18 cellular contexts compared by ENCODE assay signal in the genomic region with DNA sequence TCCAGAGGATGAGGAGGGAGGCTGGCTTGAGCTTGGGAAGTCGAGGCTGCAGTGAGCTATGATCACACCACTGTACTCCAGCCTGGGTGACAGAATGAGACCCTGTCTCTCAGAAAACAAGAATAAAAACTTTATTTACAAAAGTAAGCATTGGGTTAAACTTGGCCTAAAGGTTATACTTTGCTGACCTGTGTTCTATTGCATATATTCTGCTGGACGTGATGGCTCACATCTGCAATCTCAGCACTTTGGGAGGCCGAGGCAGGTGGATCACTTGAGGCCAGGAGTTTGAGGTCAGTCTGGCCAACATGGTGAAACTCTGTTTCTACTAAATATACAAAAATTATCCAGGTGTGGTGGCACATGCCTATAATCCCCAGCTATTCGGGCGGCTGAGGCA. TPM values are rescaled to one million over a fixed set of nuclear protein-coding genes. Genes with fewer than 3 reads are reported as not detected.
A peak's percentile ranks its signal among the peaks of the same experiment; 100 is the strongest.
DNase-seq lines count a peak whose midpoint lies in the region; ATAC-seq and TF ChIP-seq lines count a peak whose summit lies in the region.
"Had no signal": no experiment of that assay in that cellular context is flagged by ENCODE, and none has a peak within 500 bp of the region (broad histone marks: within the 10 kb centered on the region; RNA-seq: fewer than 3 reads in every experiment).

No MANE protein-coding gene starts in this region.

- H3K36me3 ChIP-seq in CD8-positive, alpha-beta T cell (ENCODE audit: insufficient read depth, low read length), result no peaks in the 10 kb centered on the region
- H3K36me3 ChIP-seq in OCI-LY1 (ENCODE audit: insufficient read depth, low read length) (no peaks in the 10 kb centered on the region), MG63 (no peaks in the 10 kb centered on the region)
- H3K36me3 ChIP-seq: HAP-1, Peyer's patch had no signal

- no peak overlapping the region for H3K27ac ChIP-seq in CD8-positive, alpha-beta T cell (ENCODE audit: low read depth, low read length)
- H3K27ac ChIP-seq in OCI-LY1 (ENCODE audit: low read depth, low read length, poor library complexity, severe bottlenecking), result peak overlapping the region; percentile 99

- no peak overlapping the region for H3K4me3 Mint-ChIP-seq in CD8-positive, alpha-beta T cell
- H3K4me3 Mint-ChIP-seq in stimulated activated naive B cell treated with anti-CD40 and anti-IgM and Interleukin-4, amounts not matched to agents 10 μg/mL and 1 μg/mL and 100 μg/mL, for 72 hours, result no peak overlapping the region

- H3K4me1 ChIP-seq in CD8-positive, alpha-beta T cell (ENCODE audit: insufficient read depth, low read length), result peaks cover 54% of the 10 kb centered on the region
- peaks cover 78% of the 10 kb centered on the region for H3K4me1 ChIP-seq in OCI-LY1 (ENCODE audit: insufficient read depth, low read length, severe bottlenecking)
- H3K4me1 ChIP-seq: HAP-1 had no signal

- no peaks in the 10 kb centered on the region for H3K9me3 ChIP-seq in CD8-positive, alpha-beta T cell (ENCODE audit: low read length)
- H3K9me3 ChIP-seq in OCI-LY1 (ENCODE audit: low read length), result no peaks in the 10 kb centered on the region
- no peaks in the 10 kb centered on the region for H3K9me3 ChIP-seq in MG63
- H3K9me3 ChIP-seq: HAP-1, Peyer's patch had no signal

- H3K9me2 ChIP-seq in OCI-LY1 (ENCODE audit: low read depth, low read length), result no peaks in the 10 kb centered on the region

- H2AFZ ChIP-seq in OCI-LY1 (ENCODE audit: low read length), result no peak overlapping the region

- H3K27ac Mint-ChIP-seq in CD8-positive, alpha-beta T cell, result peak overlapping the region; percentile 45
- H3K27ac Mint-ChIP-seq in stimulated activated naive B cell treated with anti-CD40 and anti-IgM and Interleukin-4, amounts not matched to agents 10 μg/mL and 1 μg/mL and 100 μg/mL, for 72 hours, result peak overlapping the region; percentile 67

- H3F3A ChIP-seq in OCI-LY1 (ENCODE audit: insufficient read depth, low read length), result peaks cover 11% of the 10 kb centered on the region; the same call in 1 of the 2 replicates

- H3K9ac ChIP-seq in OCI-LY1 (ENCODE audit: low read length), result no peak overlapping the region

- no peak overlapping the region for H3K4me3 ChIP-seq in CD8-positive, alpha-beta T cell (ENCODE audit: low read depth, low read length)
- no peak overlapping the region for H3K4me3 ChIP-seq in OCI-LY1 (ENCODE audit: low read depth, low read length, poor library complexity, severe bottlenecking)
- H3K4me3 ChIP-seq in MG63, result no peak overlapping the region
- H3K4me3 ChIP-seq: HAP-1, Peyer's patch had no signal

- ATAC-seq in CD8-positive, alpha-beta T cell, result no peak
- ATAC-seq in stimulated activated naive B cell treated with anti-CD40 and anti-IgM and Interleukin-4, amounts not matched to agents 10 μg/mL and 1 μg/mL and 100 μg/mL, for 72 hours (replicated peaks), result no peak
- ATAC-seq: Right ventricle myocardium inferior had no signal

- H3K79me2 ChIP-seq in OCI-LY1 (ENCODE audit: insufficient read depth, low read length), result no peaks in the 10 kb centered on the region

- no peaks in the 10 kb centered on the region for H3K27me3 Mint-ChIP-seq in CD8-positive, alpha-beta T cell (ENCODE audit: low read depth)
- H3K27me3 Mint-ChIP-seq in stimulated activated naive B cell treated with anti-CD40 and anti-IgM and Interleukin-4, amounts not matched to agents 10 μg/mL and 1 μg/mL and 100 μg/mL, for 72 hours, result no peaks in the 10 kb centered on the region

- POLR2A ChIA-PET in CD8-positive, alpha-beta T cell (lab: Charles Lee), result interaction anchor here (0.7 to 1.8 kb wide), 4 partner anchors 8 to 272 kb away, joined by 3 to 6 read pairs (median 4); partner anchors contain the start of gene ZNF557

- CTCF ChIA-PET in CD8-positive, alpha-beta T cell (lab: Charles Lee), result interaction anchor here (0.9 to 5.6 kb wide), 9 partner anchors 11 to 240 kb away, joined by 3 to 74 read pairs (median 8); partner anchors contain the start of gene ARHGEF18

- intact Hi-C loops in CD8-positive, alpha-beta T cell (cut with DNase I, micrococcal nuclease), result no loop called here

- H3K27me3 ChIP-seq in CD8-positive, alpha-beta T cell (ENCODE audit: insufficient read depth, low read length), result no peaks in the 10 kb centered on the region
- no peaks in the 10 kb centered on the region for H3K27me3 ChIP-seq in OCI-LY1 (ENCODE audit: insufficient read depth, low read length)
- H3K27me3 ChIP-seq in MG63, result peaks cover 35% of the 10 kb centered on the region
- H3K27me3 ChIP-seq: Peyer's patch had no signal

- DNase-seq in CD8-positive, alpha-beta T cell, result no peak
- DNase-seq in mesenteric fat pad (ENCODE audit: low spot score) (peak; percentile 53), MG63 (no peak), NOMO-1 treated with DMSO at 0.1 percent for 48 hours (lab: John Stamatoyannopoulos, UW; ENCODE audit: unreplicated experiment) (no peak)
- no peak for DNase-seq in stimulated activated naive B cell treated with anti-CD40 and anti-IgM and Interleukin-4, amounts not matched to agents 10 μg/mL and 1 μg/mL and 100 μg/mL, for 72 hours
- no peak for DNase-seq in stimulated activated naive CD4-positive, alpha-beta T cell treated with Interleukin-2 at 50 U/mL for 16 hours (lab: John Stamatoyannopoulos, UW)
- DNase-seq: DMS 273 treated with DMSO at 0.1 percent for 48 hours, KBM-7, NCI-H1417 treated with DMSO at 0.1 percent for 48 hours, NCI-H2029, NCI-H2171 treated with DMSO at 0.1 percent for 48 hours, NCI-H446 treated with DMSO at 0.1 percent for 48 hours, NCI-H748 treated with DMSO at 0.1 percent for 48 hours, Peyer's patch, T-helper 1 cell had no signal

- no peak overlapping the region for H3K4me2 ChIP-seq in OCI-LY1 (ENCODE audit: low read length)

- H4K20me1 ChIP-seq in OCI-LY1 (ENCODE audit: insufficient read depth, low read length), result no peaks in the 10 kb centered on the region

- H3K4me1 Mint-ChIP-seq in CD8-positive, alpha-beta T cell (ENCODE audit: low read depth), result peaks cover 54% of the 10 kb centered on the region
- peaks cover 57 to 83% of the 10 kb centered on the region in 2 donors for H3K4me1 Mint-ChIP-seq in stimulated activated naive B cell treated with anti-CD40 and anti-IgM and Interleukin-4, amounts not matched to agents 10 μg/mL and 1 μg/mL and 100 μg/mL, for 72 hours

- no peaks in the 10 kb centered on the region for H3K9me3 Mint-ChIP-seq in CD8-positive, alpha-beta T cell
- peaks cover 0 to under 1% of the 10 kb centered on the region in 2 donors for H3K9me3 Mint-ChIP-seq in stimulated activated naive B cell treated with anti-CD40 and anti-IgM and Interleukin-4, amounts not matched to agents 10 μg/mL and 1 μg/mL and 100 μg/mL, for 72 hours

- peaks cover 2% of the 10 kb centered on the region for H3K36me3 Mint-ChIP-seq in CD8-positive, alpha-beta T cell
- H3K36me3 Mint-ChIP-seq in stimulated activated naive B cell treated with anti-CD40 and anti-IgM and Interleukin-4, amounts not matched to agents 10 μg/mL and 1 μg/mL and 100 μg/mL, for 72 hours, result peaks cover 0 to under 1% of the 10 kb centered on the region in 2 donors

- TF ChIP-seq CTCF in CD8-positive, alpha-beta T cell (IDR thresholded peaks at IDR 0.05), result no peak
- TF ChIP-seq CTCF in OCI-LY1 (IDR thresholded peaks at IDR 0.05; ENCODE audit: low read length), result no peak

RNA-seq across cellular contexts. Expression of gene ARHGEF18, which starts 6.6 kb away (rescaled TPM):
- total RNA-seq in CD8-positive, alpha-beta T cell, result 10 to 100 TPM; 78.8 to 81.0 TPM
- total RNA-seq in mesenteric fat pad, result 18.4 TPM
- total RNA-seq in MG63 (2014; rRNA removed; shearing (Covaris generic); ENCODE audit: low replicate concordance), result 27.0 and 39.0 TPM in 2 replicates

RNA-seq across cellular contexts. Expression of gene INSR, which starts 47.9 kb away (rescaled TPM):
- total RNA-seq in CD8-positive, alpha-beta T cell, result under 1 TPM; 0.30 to 0.56 TPM
- 75.5 TPM for total RNA-seq in mesenteric fat pad
- total RNA-seq in MG63 (2014; rRNA removed; shearing (Covaris generic); ENCODE audit: low replicate concordance), result 3.9 and 7.6 TPM in 2 replicates
